Comparison of ENCODE assay signal across 9 cellular contexts in the genomic region with DNA sequence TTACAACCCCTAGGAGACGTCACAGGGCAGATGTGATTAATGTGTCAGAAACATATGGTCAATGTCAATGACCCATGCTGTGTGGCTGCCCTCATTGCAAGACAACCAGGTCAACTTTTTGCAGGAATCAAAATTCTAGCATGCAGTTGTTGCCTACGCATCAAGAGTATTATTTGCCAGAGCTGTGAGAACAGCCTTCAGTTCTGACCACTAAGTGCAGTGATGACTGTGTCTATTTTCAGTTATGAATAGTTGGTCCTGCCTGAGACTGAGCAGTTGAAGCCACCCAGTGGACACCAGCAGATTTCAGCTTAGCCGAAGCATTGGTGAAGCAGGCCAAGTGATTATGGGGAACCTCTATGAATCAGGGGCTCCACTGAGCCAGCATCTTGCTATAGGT. TPM values are rescaled to one million over a fixed set of nuclear protein-coding genes. Genes with fewer than 3 reads are reported as not detected.
DNase-seq lines count a peak whose midpoint lies in the region; ATAC-seq, FAIRE-seq and TF ChIP-seq lines count a peak whose summit lies in the region.
"Had no signal": no experiment of that assay in that cellular context is flagged by ENCODE, and none has a peak within 500 bp of the region (broad histone marks: within the 10 kb centered on the region; RNA-seq: fewer than 3 reads in every experiment).

No MANE protein-coding gene starts in this region.

- intact Hi-C loops in GM12878 (cut with micrococcal nuclease; ENCODE audit: unreplicated experiment) = no loop called here

- ATAC-seq in HG03095 (IDR thresholded peaks at IDR 0.05; ENCODE audit: unreplicated experiment) (peak; percentile 95), GM12878 (peak; percentile 95)

- FAIRE-seq in GM12878 (lab: Jason Lieb, UNC) = peak; percentile 57

- SMC1A ChIA-PET in GM12878 (lab: Charles Lee; ENCODE audit: uncharacterized antibody, unreplicated experiment) = interaction anchor here (0.8 to 1.4 kb wide), 3 partner anchors 32 to 60 kb away, joined by 3 to 4 read pairs (median 4); no protein-coding TSS in a partner anchor

- no peaks in the 10 kb centered on the region for H3K79me2 ChIP-seq in GM12878 (ENCODE audit: control insufficient read depth, insufficient read depth, low read length)

- DNase-seq in GM20000 (ENCODE audit: low spot score) = peak; percentile 47
- DNase-seq in GM12878 (ENCODE audit: low read depth, low spot score) = peak; percentile 46
- no peak for DNase-seq in NCI-H345 treated with DMSO at 0.1 percent for 48 hours (lab: John Stamatoyannopoulos, UW; ENCODE audit: unreplicated experiment)
- DNase-seq in DMS114 treated with DMSO at 0.1 percent for 48 hours (lab: John Stamatoyannopoulos, UW; ENCODE audit: unreplicated experiment) = no peak
- no peak for DNase-seq in SW480 (ENCODE audit: low spot score)
- no peak for DNase-seq in NCI-H526 treated with DMSO at 0.1 percent for 48 hours (lab: John Stamatoyannopoulos, UW)
- DNase-seq: CD4-positive, alpha-beta memory T cell had no signal

- H3K27me3 ChIP-seq in GM12878 (replicated peaks in 1 of 2; ENCODE audit: control insufficient read depth in 2 of 2, insufficient read depth in 2 of 2, low read length in 1 of 2) = no peaks in the 10 kb centered on the region

- BruUV-seq in GM12878 (replicated peaks; lab: Mats Ljungman, UMichigan) = no TSS peak

- H3K9ac ChIP-seq in GM12878 (ENCODE audit: control insufficient read depth, insufficient read depth, low read length) = no peak overlapping the region

- TF ChIP-seq RAD21 in GM12878 (IDR thresholded peaks at IDR 0.05; ENCODE audit: insufficient read depth, low read depth, low read length) = peak; percentile 62

- TF ChIP-seq POLR2A in GM12878 (IDR thresholded peaks at IDR 0.05; ENCODE audit: low read depth, low read length) = no peak

- in situ Hi-C loops in GM12878 (cut with MboI) = no loop called here

- H3K4me3 ChIP-seq in GM12875 (ENCODE audit: low read depth, low read length) (no peak overlapping the region), GM12878 (no peak overlapping the region)

- TF ChIP-seq CTCF in GM12875 (IDR thresholded peaks at IDR 0.05; ENCODE audit: borderline replicate concordance, insufficient read depth, low read depth, low read length) = peak; percentile 35; the same call in 1 of the 2 replicates
- no peak for TF ChIP-seq CTCF in GM20000 (IDR thresholded peaks at IDR 0.05; ENCODE audit: extremely low read depth, missing control alignments)
- TF ChIP-seq CTCF in GM12878 (IDR thresholded peaks at IDR 0.05 in 2 of 3, conservative IDR thresholded peaks at IDR 0.05 in 1 of 3; ENCODE audit: control insufficient read depth in 2 of 3, extremely low read depth in 1 of 3, insufficient read depth in 1 of 3, low read depth in 3 of 3, low read length in 3 of 3) = peak; percentile 42 to 55 (median 44); a peak in 4 of 6 replicates

- 0% methylated on average over 3 of the region's 3 CpGs for WGBS in GM12878 (ENCODE audit: insufficient coverage, insufficient replicate concordance, low lambda C conversion rate, missing lambda C conversion rate)

- CTCF ChIA-PET in GM12878 (lab: Yijun Ruan, JAX) = interaction anchor here (0.9 to 1.3 kb wide), 3 partner anchors 11 to 44 kb away, joined by 3 to 4 read pairs (median 3); no protein-coding TSS in a partner anchor

- RAD21 ChIA-PET in GM12878 (lab: Charles Lee; ENCODE audit: unreplicated experiment) = interaction anchor here (1.3 kb wide), 1 partner anchor 46 kb away, joined by 5 read pairs; no protein-coding TSS in a partner anchor

- H3K4me2 ChIP-seq in GM12878 (ENCODE audit: control insufficient read depth, insufficient read depth) = no peak overlapping the region

- H3K27ac ChIP-seq in GM12878 (ENCODE audit: control insufficient read depth, insufficient read depth) = no peak overlapping the region

- no peaks in the 10 kb centered on the region for H3K36me3 ChIP-seq in GM12878 (ENCODE audit: control insufficient read depth in 2 of 2, insufficient read depth in 2 of 2, low read length in 1 of 2)

- POLR2A ChIA-PET in GM12878 (lab: Charles Lee) = no interaction called here

- H3K9me3 ChIP-seq in GM12878 (replicated peaks; ENCODE audit: control insufficient read depth, insufficient read depth, low read length) = no peaks in the 10 kb centered on the region

- H2AFZ ChIP-seq in GM12878 (ENCODE audit: control insufficient read depth, low read depth, low read length) = no peak overlapping the region

- peaks cover 4% of the 10 kb centered on the region; the same call in 1 of the 2 replicates for H3K4me1 ChIP-seq in GM12878 (ENCODE audit: control insufficient read depth, insufficient read depth, low read length)

- H4K20me1 ChIP-seq in GM12878 (ENCODE audit: control insufficient read depth, insufficient read depth) = no peaks in the 10 kb centered on the region

- TF ChIP-seq EP300 in GM12878 (IDR thresholded peaks at IDR 0.05; ENCODE audit: borderline replicate concordance in 1 of 2, control insufficient read depth in 1 of 2, low read depth in 2 of 2, low read length in 2 of 2) = peak; percentile 48 to 71; a peak in 3 of 4 replicates

TF ChIP-seq in GM12878, 131 proteins besides CTCF, POLR2A, EP300 and RAD21 (continues in another document):
- peak; percentile 82; the same call in 1 of the 2 replicates for TF ChIP-seq BCL11A (IDR thresholded peaks at IDR 0.05; ENCODE audit: low read depth, low read length)
- peak; percentile 86 for TF ChIP-seq JUNB (IDR thresholded peaks at IDR 0.05)
- TF ChIP-seq MEF2A (IDR thresholded peaks at IDR 0.05; ENCODE audit: insufficient read depth, low read depth, low read length) = peak; percentile 71; the same call in 1 of the 2 replicates
- 0 out of 2 replicates have a peak, but pooled peaks have one; percentile 32 for TF ChIP-seq NFIC (IDR thresholded peaks at IDR 0.05; ENCODE audit: low read depth, low read length)
- TF ChIP-seq YY1 (IDR thresholded peaks at IDR 0.05; ENCODE audit: low read depth, low read length) = 0 out of 2 replicates have a peak, but pooled peaks have one; percentile 8
- TF ChIP-seq WRNIP1 (IDR thresholded peaks at IDR 0.05; ENCODE audit: borderline replicate concordance, low read depth, low read length) = no peak
- TF ChIP-seq, protein P1, sequence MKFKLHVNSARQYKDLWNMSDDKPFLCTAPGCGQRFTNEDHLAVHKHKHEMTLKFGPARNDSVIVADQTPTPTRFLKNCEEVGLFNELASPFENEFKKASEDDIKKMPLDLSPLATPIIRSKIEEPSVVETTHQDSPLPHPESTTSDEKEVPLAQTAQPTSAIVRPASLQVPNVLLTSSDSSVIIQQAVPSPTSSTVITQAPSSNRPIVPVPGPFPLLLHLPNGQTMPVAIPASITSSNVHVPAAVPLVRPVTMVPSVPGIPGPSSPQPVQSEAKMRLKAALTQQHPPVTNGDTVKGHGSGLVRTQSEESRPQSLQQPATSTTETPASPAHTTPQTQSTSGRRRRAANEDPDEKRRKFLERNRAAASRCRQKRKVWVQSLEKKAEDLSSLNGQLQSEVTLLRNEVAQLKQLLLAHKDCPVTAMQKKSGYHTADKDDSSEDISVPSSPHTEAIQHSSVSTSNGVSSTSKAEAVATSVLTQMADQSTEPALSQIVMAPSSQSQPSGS (IDR thresholded peaks at IDR 0.05; ENCODE audit: low read length) = peak; percentile 62; the same call in 1 of the 2 replicates

RNA-seq across cellular contexts. Expression of a gene that starts 47.3 kb away (rescaled TPM):
- 211 and 228 TPM in 2 replicates for total RNA-seq in GM12878 (2013; cell fraction: nucleolus; rRNA removed)
- total RNA-seq in GM12878 (2014; rRNA removed) = 17.9 and 22.4 TPM in 2 replicates
- 24.4 and 25.0 TPM in 2 replicates for total RNA-seq in GM12878 (2014; rRNA removed; fragmentation: Illumina TruSeq; extraction: Trizol)
- 24.9 and 25.7 TPM in 2 replicates for total RNA-seq in GM12878 (2021)
- 7.9 TPM for polyA plus RNA-seq in GM12878 (2011; ENCODE audit: low read depth)
- 48.5 and 90.0 TPM in 2 replicates for polyA plus RNA-seq in GM12878 (2011; rRNA removed)
- polyA plus RNA-seq in GM12878 (2011; cell fraction: cytosol; rRNA removed) = 6.5 and 7.6 TPM in 2 replicates
- polyA plus RNA-seq in GM12878 (2011; cell fraction: nucleus; rRNA removed) = 45.0 and 45.9 TPM in 2 replicates
- polyA plus RNA-seq in GM12878 (2012) = 30.5 and 33.0 TPM in 2 replicates
- polyA plus RNA-seq in GM12878 (2014; fragmentation: Illumina TruSeq; extraction: Trizol) = 19.4 and 23.2 TPM in 2 replicates
- 100 to 1,000 TPM in 1 of 2 experiments, 10 to 100 TPM in 1; 97.0 to 112 TPM for polyA plus RNA-seq in GM12878 (2014; fragmentation: Nextera tagmentation; extraction: Ambion mirVana)
- 19.8 and 32.5 TPM in 2 replicates for polyA plus RNA-seq in GM12878 (2014; rRNA removed)
- polyA plus RNA-seq in GM12878 (2016; fragmentation: Nextera tagmentation; extraction: Ambion mirVana) = 10 to 100 TPM; 70.0 to 83.0 TPM
- polyA minus RNA-seq in GM12878 (2011; rRNA and poly(A)+ RNA removed) = 20.7 and 26.6 TPM in 2 replicates
- 7.5 and 13.2 TPM in 2 replicates for polyA minus RNA-seq in GM12878 (2011; cell fraction: cytosol; rRNA and poly(A)+ RNA removed)
- 73.3 and 111 TPM in 2 replicates for polyA minus RNA-seq in GM12878 (2011; cell fraction: nucleus; rRNA and poly(A)+ RNA removed)

Comparison
In these comparisons a context has a peak if more than half of its experiments do, and no peak if none do; other contexts are left out.
1. DNase-seq: peak in GM20000 (single experiment) and GM12878 (single experiment); none in NCI-H345 treated with DMSO at 0.1 percent for 48 hours (single experiment), DMS114 treated with DMSO at 0.1 percent for 48 hours (single experiment), SW480 (single experiment) and NCI-H526 treated with DMSO at 0.1 percent for 48 hours (single experiment).